Comparison of ENCODE assay signal across 1 cellular context in the genomic region with DNA sequence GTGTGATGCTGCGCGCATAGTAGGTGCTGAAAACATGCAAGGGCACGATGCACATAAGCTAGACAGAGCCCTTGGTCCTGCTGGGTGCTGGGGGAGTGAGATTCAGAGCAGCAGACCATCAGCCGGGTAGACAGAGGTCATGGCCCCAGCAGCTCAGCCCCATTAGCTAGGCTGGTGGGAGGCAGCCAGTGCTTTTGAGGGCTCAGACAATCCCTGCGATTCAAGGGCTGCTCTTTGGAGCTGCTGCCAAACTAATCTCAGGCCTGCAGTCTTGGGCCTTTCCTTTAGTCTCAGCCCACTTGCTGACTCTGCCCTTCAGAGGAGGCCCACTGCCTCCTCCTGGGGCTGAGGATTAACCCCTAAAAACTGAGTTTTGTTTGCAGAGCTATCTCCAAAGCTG.
TF ChIP-seq lines count a peak whose summit lies in the region.

No MANE protein-coding gene starts in this region.

TF ChIP-seq in GM23338, 12 proteins besides CTCF, POLR2A, EP300 and RAD21 (continued from another document):
- TF ChIP-seq, protein P1, sequence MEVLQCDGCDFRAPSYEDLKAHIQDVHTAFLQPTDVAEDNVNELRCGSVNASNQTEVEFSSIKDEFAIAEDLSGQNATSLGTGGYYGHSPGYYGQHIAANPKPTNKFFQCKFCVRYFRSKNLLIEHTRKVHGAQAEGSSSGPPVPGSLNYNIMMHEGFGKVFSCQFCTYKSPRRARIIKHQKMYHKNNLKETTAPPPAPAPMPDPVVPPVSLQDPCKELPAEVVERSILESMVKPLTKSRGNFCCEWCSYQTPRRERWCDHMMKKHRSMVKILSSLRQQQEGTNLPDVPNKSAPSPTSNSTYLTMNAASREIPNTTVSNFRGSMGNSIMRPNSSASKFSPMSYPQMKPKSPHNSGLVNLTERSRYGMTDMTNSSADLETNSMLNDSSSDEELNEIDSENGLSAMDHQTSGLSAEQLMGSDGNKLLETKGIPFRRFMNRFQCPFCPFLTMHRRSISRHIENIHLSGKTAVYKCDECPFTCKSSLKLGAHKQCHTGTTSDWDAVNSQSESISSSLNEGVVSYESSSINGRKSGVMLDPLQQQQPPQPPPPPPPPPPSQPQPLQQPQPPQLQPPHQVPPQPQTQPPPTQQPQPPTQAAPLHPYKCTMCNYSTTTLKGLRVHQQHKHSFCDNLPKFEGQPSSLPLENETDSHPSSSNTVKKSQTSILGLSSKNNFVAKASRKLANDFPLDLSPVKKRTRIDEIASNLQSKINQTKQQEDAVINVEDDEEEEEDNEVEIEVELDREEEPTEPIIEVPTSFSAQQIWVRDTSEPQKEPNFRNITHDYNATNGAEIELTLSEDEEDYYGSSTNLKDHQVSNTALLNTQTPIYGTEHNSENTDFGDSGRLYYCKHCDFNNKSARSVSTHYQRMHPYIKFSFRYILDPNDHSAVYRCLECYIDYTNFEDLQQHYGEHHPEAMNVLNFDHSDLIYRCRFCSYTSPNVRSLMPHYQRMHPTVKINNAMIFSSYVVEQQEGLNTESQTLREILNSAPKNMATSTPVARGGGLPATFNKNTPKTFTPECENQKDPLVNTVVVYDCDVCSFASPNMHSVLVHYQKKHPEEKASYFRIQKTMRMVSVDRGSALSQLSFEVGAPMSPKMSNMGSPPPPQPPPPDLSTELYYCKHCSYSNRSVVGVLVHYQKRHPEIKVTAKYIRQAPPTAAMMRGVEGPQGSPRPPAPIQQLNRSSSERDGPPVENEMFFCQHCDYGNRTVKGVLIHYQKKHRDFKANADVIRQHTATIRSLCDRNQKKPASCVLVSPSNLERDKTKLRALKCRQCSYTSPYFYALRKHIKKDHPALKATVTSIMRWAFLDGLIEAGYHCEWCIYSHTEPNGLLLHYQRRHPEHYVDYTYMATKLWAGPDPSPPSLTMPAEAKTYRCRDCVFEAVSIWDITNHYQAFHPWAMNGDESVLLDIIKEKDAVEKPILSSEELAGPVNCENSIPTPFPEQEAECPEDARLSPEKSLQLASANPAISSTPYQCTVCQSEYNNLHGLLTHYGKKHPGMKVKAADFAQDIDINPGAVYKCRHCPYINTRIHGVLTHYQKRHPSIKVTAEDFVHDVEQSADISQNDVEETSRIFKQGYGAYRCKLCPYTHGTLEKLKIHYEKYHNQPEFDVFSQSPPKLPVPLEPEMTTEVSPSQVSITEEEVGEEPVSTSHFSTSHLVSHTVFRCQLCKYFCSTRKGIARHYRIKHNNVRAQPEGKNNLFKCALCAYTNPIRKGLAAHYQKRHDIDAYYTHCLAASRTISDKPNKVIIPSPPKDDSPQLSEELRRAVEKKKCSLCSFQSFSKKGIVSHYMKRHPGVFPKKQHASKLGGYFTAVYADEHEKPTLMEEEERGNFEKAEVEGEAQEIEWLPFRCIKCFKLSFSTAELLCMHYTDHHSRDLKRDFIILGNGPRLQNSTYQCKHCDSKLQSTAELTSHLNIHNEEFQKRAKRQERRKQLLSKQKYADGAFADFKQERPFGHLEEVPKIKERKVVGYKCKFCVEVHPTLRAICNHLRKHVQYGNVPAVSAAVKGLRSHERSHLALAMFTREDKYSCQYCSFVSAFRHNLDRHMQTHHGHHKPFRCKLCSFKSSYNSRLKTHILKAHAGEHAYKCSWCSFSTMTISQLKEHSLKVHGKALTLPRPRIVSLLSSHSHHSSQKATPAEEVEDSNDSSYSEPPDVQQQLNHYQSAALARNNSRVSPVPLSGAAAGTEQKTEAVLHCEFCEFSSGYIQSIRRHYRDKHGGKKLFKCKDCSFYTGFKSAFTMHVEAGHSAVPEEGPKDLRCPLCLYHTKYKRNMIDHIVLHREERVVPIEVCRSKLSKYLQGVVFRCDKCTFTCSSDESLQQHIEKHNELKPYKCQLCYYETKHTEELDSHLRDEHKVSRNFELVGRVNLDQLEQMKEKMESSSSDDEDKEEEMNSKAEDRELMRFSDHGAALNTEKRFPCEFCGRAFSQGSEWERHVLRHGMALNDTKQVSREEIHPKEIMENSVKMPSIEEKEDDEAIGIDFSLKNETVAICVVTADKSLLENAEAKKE (CRISPR knock-in tag; IDR thresholded peaks at IDR 0.05): no peak
- TF ChIP-seq, protein P2, sequence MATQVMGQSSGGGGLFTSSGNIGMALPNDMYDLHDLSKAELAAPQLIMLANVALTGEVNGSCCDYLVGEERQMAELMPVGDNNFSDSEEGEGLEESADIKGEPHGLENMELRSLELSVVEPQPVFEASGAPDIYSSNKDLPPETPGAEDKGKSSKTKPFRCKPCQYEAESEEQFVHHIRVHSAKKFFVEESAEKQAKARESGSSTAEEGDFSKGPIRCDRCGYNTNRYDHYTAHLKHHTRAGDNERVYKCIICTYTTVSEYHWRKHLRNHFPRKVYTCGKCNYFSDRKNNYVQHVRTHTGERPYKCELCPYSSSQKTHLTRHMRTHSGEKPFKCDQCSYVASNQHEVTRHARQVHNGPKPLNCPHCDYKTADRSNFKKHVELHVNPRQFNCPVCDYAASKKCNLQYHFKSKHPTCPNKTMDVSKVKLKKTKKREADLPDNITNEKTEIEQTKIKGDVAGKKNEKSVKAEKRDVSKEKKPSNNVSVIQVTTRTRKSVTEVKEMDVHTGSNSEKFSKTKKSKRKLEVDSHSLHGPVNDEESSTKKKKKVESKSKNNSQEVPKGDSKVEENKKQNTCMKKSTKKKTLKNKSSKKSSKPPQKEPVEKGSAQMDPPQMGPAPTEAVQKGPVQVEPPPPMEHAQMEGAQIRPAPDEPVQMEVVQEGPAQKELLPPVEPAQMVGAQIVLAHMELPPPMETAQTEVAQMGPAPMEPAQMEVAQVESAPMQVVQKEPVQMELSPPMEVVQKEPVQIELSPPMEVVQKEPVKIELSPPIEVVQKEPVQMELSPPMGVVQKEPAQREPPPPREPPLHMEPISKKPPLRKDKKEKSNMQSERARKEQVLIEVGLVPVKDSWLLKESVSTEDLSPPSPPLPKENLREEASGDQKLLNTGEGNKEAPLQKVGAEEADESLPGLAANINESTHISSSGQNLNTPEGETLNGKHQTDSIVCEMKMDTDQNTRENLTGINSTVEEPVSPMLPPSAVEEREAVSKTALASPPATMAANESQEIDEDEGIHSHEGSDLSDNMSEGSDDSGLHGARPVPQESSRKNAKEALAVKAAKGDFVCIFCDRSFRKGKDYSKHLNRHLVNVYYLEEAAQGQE (IDR thresholded peaks at IDR 0.05; ENCODE audit: unreplicated experiment): no peak
- TF ChIP-seq EZH2phosphoT487 (IDR thresholded peaks at IDR 0.05; ENCODE audit: unreplicated experiment): no peak
